9 cellular contexts compared by ENCODE assay signal in genomic region chr1:53172751-53173498, GRCh38. TPM values are rescaled to one million over a fixed set of nuclear protein-coding genes. Genes with fewer than 3 reads are reported as not detected.
DNase-seq lines count a peak whose midpoint lies in the region; ATAC-seq and TF ChIP-seq lines count a peak whose summit lies in the region.
"Had no signal": no experiment of that assay in that cellular context is flagged by ENCODE, and none has a peak within 500 bp of the region (broad histone marks: within the 10 kb centered on the region; RNA-seq: fewer than 3 reads in every experiment).

No MANE protein-coding gene starts in this region.

- H3K36me3 ChIP-seq in uterus = no peaks in the 10 kb centered on the region

- no peaks in the 10 kb centered on the region for H3K9me3 Mint-ChIP-seq in WTC11
- H3K9me3 Mint-ChIP-seq in activated T-helper 1 cell treated with anti-CD3 and anti-CD28 coated beads, Interleukin-12 subunit alpha, Interleukin-12 subunit beta, Interleukin-2, Interleukin-4 antibody, amounts not matched to agents 30 ng/mL and 10 ng/mL and 1 ng/mL, durations not matched to agents 14 hours and 24 hours and 36 hours = no peaks in the 10 kb centered on the region

- intact Hi-C loops in activated T-helper 1 cell treated with anti-CD3 and anti-CD28 coated beads, Interleukin-12 subunit alpha, Interleukin-12 subunit beta, Interleukin-2, Interleukin-4 antibody, amounts not matched to agents 30 ng/mL and 10 ng/mL and 1 ng/mL, durations not matched to agents 14 hours and 24 hours and 36 hours (cut with micrococcal nuclease) = no loop called here
- intact Hi-C loops in uterus (cut with DNase I; ENCODE audit: low total_unique reads) = no loop called here

- DNase-seq in G401 (ENCODE audit: low spot score) (peak; percentile 74), KBM-7 (peak; percentile 30), WTC11 (ENCODE audit: low spot score) (no peak), myocyte (ENCODE audit: low read depth) (peak; percentile 74), amygdala (lab: John Stamatoyannopoulos, UW) (no peak), NCI-H1105 (lab: John Stamatoyannopoulos, UW) (no peak), uterus (no peak)
- DNase-seq in activated T-helper 1 cell treated with anti-CD3 and anti-CD28 coated beads, Interleukin-12 subunit alpha, Interleukin-12 subunit beta, Interleukin-2, Interleukin-4 antibody, amounts not matched to agents 30 ng/mL and 10 ng/mL and 1 ng/mL, durations not matched to agents 14 hours and 24 hours and 36 hours (ENCODE audit: low spot score) = no peak

- peaks cover 31% of the 10 kb centered on the region for H3K4me1 Mint-ChIP-seq in WTC11
- no peaks in the 10 kb centered on the region for H3K4me1 Mint-ChIP-seq in activated T-helper 1 cell treated with anti-CD3 and anti-CD28 coated beads, Interleukin-12 subunit alpha, Interleukin-12 subunit beta, Interleukin-2, Interleukin-4 antibody, amounts not matched to agents 30 ng/mL and 10 ng/mL and 1 ng/mL, durations not matched to agents 14 hours and 24 hours and 36 hours (ENCODE audit: low read depth)

- peak overlapping the region in 1 of 2 donors; percentile 46 for H3K27ac ChIP-seq in uterus
- H3K27ac ChIP-seq: epithelial cell of prostate had no signal

- H3K27me3 Mint-ChIP-seq in WTC11 (ENCODE audit: low read depth) = peaks cover 3% of the 10 kb centered on the region; the same call in 1 of the 2 replicates
- H3K27me3 Mint-ChIP-seq in activated T-helper 1 cell treated with anti-CD3 and anti-CD28 coated beads, Interleukin-12 subunit alpha, Interleukin-12 subunit beta, Interleukin-2, Interleukin-4 antibody, amounts not matched to agents 30 ng/mL and 10 ng/mL and 1 ng/mL, durations not matched to agents 14 hours and 24 hours and 36 hours (ENCODE audit: insufficient read depth) = peaks cover 6% of the 10 kb centered on the region

- CTCF ChIA-PET in WTC11 (lab: Charles Lee) = interaction anchor here (1.2 to 3.7 kb wide), 4 partner anchors 9 to 311 kb away, joined by 3 to 17 read pairs (median 4); no protein-coding TSS in a partner anchor

- POLR2A ChIA-PET in WTC11 (lab: Charles Lee) = no interaction called here

- TF ChIP-seq POLR2A in uterus (IDR thresholded peaks at IDR 0.05) = no peak

- H3K4me3 ChIP-seq in uterus = no peak overlapping the region

- H3K27me3 ChIP-seq in uterus = no peaks in the 10 kb centered on the region

- no peak for TF ChIP-seq CTCF in WTC11 (IDR thresholded peaks at IDR 0.05)
- peak in 2 of 4 experiments; percentile 9 to 15 for TF ChIP-seq CTCF in uterus (IDR thresholded peaks at IDR 0.05)

- in situ Hi-C loops in G401 (cut with HindIII; ENCODE audit: low sequenced_read_pairs) = no loop called here
- in situ Hi-C loops in KBM-7 (cut with MboI; ENCODE audit: low pct_unique_long_range_greater_than_20kb, low sequenced_read_pairs) = no loop called here

- no peak overlapping the region for H3K4me3 Mint-ChIP-seq in WTC11
- H3K4me3 Mint-ChIP-seq in activated T-helper 1 cell treated with anti-CD3 and anti-CD28 coated beads, Interleukin-12 subunit alpha, Interleukin-12 subunit beta, Interleukin-2, Interleukin-4 antibody, amounts not matched to agents 30 ng/mL and 10 ng/mL and 1 ng/mL, durations not matched to agents 14 hours and 24 hours and 36 hours = no peak overlapping the region

- no peaks in the 10 kb centered on the region for H3K9me3 ChIP-seq in uterus

- H3K4me1 ChIP-seq in uterus = peaks cover 0 to 7% of the 10 kb centered on the region in 2 donors

- H3K27ac Mint-ChIP-seq in WTC11 = no peak overlapping the region
- H3K27ac Mint-ChIP-seq in activated T-helper 1 cell treated with anti-CD3 and anti-CD28 coated beads, Interleukin-12 subunit alpha, Interleukin-12 subunit beta, Interleukin-2, Interleukin-4 antibody, amounts not matched to agents 30 ng/mL and 10 ng/mL and 1 ng/mL, durations not matched to agents 14 hours and 24 hours and 36 hours = no peak overlapping the region

- H3K36me3 Mint-ChIP-seq in WTC11 = no peaks in the 10 kb centered on the region
- no peaks in the 10 kb centered on the region for H3K36me3 Mint-ChIP-seq in activated T-helper 1 cell treated with anti-CD3 and anti-CD28 coated beads, Interleukin-12 subunit alpha, Interleukin-12 subunit beta, Interleukin-2, Interleukin-4 antibody, amounts not matched to agents 30 ng/mL and 10 ng/mL and 1 ng/mL, durations not matched to agents 14 hours and 24 hours and 36 hours (ENCODE audit: low read depth)

- peak; percentile 40 for ATAC-seq in WTC11

TF ChIP-seq in WTC11, 78 proteins besides CTCF, POLR2A, EP300 and RAD21:
- TF ChIP-seq, protein P1, sequence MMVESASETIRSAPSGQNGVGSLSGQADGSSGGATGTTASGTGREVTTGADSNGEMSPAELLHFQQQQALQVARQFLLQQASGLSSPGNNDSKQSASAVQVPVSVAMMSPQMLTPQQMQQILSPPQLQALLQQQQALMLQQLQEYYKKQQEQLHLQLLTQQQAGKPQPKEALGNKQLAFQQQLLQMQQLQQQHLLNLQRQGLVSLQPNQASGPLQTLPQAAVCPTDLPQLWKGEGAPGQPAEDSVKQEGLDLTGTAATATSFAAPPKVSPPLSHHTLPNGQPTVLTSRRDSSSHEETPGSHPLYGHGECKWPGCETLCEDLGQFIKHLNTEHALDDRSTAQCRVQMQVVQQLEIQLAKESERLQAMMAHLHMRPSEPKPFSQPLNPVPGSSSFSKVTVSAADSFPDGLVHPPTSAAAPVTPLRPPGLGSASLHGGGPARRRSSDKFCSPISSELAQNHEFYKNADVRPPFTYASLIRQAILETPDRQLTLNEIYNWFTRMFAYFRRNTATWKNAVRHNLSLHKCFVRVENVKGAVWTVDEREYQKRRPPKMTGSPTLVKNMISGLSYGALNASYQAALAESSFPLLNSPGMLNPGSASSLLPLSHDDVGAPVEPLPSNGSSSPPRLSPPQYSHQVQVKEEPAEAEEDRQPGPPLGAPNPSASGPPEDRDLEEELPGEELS (CRISPR knock-in tag; IDR thresholded peaks at IDR 0.05) = no peak
- TF ChIP-seq GTF2I (CRISPR knock-in tag; conservative IDR thresholded peaks at IDR 0.05) (no peak), ATF6 (CRISPR knock-in tag; IDR thresholded peaks at IDR 0.05) (no peak), NR3C1 (CRISPR knock-in tag; conservative IDR thresholded peaks at IDR 0.05; ENCODE audit: low read depth) (no peak)

RNA-seq across cellular contexts. Expression of gene CPT2, which starts 23.7 kb away (rescaled TPM):
- total RNA-seq in G401 (2014; rRNA removed; shearing (Covaris generic)) = 47.9 and 53.3 TPM in 2 replicates
- total RNA-seq in WTC11 (2021) (30.3 to 33.7 TPM (median 31.8 TPM) in 3 replicates), myocyte (16.7 and 18.3 TPM in 2 replicates), uterus (10 to 100 TPM in 2 of 4 donors, 1 to 10 TPM in 2; 2.4 to 83.3 (median 10.2) TPM)
- polyA plus RNA-seq in myocyte (2012) = 12.4 TPM
- total RNA-seq in activated T-helper 1 cell treated with anti-CD3 and anti-CD28 coated beads, Interleukin-12 subunit alpha, Interleukin-12 subunit beta, Interleukin-2, Interleukin-4 antibody, amounts not matched to agents 30 ng/mL and 10 ng/mL and 1 ng/mL, durations not matched to agents 14 hours and 24 hours and 36 hours = 18.5 and 19.4 TPM in 2 replicates

RNA-seq across cellular contexts. Expression of gene SLC1A7, which starts 30.5 kb away (rescaled TPM):
- 0.27 TPM in 1 of 2 replicates, not detected in the other for total RNA-seq in G401 (2014; rRNA removed; shearing (Covaris generic))
- total RNA-seq in WTC11 (2021) (0.07 to 0.14 TPM in 2 of 3 replicates, not detected in the other), myocyte (0.21 and 0.29 TPM in 2 replicates), uterus (under 1 TPM in 1 of 4 donors, not detected in 3; 0.24 TPM)
- 0.20 TPM for polyA plus RNA-seq in myocyte (2012)
- not detected in 2 replicates for total RNA-seq in activated T-helper 1 cell treated with anti-CD3 and anti-CD28 coated beads, Interleukin-12 subunit alpha, Interleukin-12 subunit beta, Interleukin-2, Interleukin-4 antibody, amounts not matched to agents 30 ng/mL and 10 ng/mL and 1 ng/mL, durations not matched to agents 14 hours and 24 hours and 36 hours

RNA-seq across cellular contexts. Expression of gene CZIB, which starts 47.5 kb away (rescaled TPM):
- total RNA-seq in G401 (2014; rRNA removed; shearing (Covaris generic)) = 61.6 and 70.9 TPM in 2 replicates
- total RNA-seq in WTC11 (2021) = 41.6 to 48.6 TPM (median 47.6 TPM) in 3 replicates
- 54.2 and 56.9 TPM in 2 replicates for total RNA-seq in myocyte
- polyA plus RNA-seq in myocyte (2012) = 59.7 TPM
- total RNA-seq in activated T-helper 1 cell treated with anti-CD3 and anti-CD28 coated beads, Interleukin-12 subunit alpha, Interleukin-12 subunit beta, Interleukin-2, Interleukin-4 antibody, amounts not matched to agents 30 ng/mL and 10 ng/mL and 1 ng/mL, durations not matched to agents 14 hours and 24 hours and 36 hours = 43.6 and 45.2 TPM in 2 replicates
- 10 to 100 TPM; 78.9 to 81.9 (median 80.6) TPM for total RNA-seq in uterus

Comparison
In these comparisons a context has a peak if more than half of its experiments do, and no peak if none do; other contexts are left out.
1. DNase-seq: peak in G401 (single experiment), KBM-7 (single experiment) and myocyte (single experiment); none in WTC11 (single experiment), amygdala (0 of 56), NCI-H1105 (single experiment), activated T-helper 1 cell treated with anti-CD3 and anti-CD28 coated beads, Interleukin-12 subunit alpha, Interleukin-12 subunit beta, Interleukin-2, Interleukin-4 antibody, amounts not matched to agents 30 ng/mL and 10 ng/mL and 1 ng/mL, durations not matched to agents 14 hours and 24 hours and 36 hours (single experiment) and uterus (0 of 2).